12 cellular contexts compared by ENCODE assay signal in genomic region chr18:21669736-21670135, GRCh38. TPM values are rescaled to one million over a fixed set of nuclear protein-coding genes. Genes with fewer than 3 reads are reported as not detected.
DNase-seq lines count a peak whose midpoint lies in the region; ATAC-seq, FAIRE-seq and TF ChIP-seq lines count a peak whose summit lies in the region.
"Had no signal": no experiment of that assay in that cellular context is flagged by ENCODE, and none has a peak within 500 bp of the region (broad histone marks: within the 10 kb centered on the region; RNA-seq: fewer than 3 reads in every experiment).

No MANE protein-coding gene starts in this region.

- H3K4me2 ChIP-seq in HepG2 (ENCODE audit: low read depth, low read length): no peak overlapping the region

- H3K4me3 ChIP-seq in HepG2 (replicated peaks in 1 of 3; ENCODE audit: insufficient read depth in 1 of 3, low read depth in 2 of 3, low read length in 3 of 3) (no peak overlapping the region), right lobe of liver (no peak overlapping the region)
- H3K4me3 ChIP-seq: coronary artery, gastrocnemius medialis, upper lobe of right lung had no signal

- H3K9me3 ChIP-seq in HepG2 (ENCODE audit: low read length): no peaks in the 10 kb centered on the region
- H3K9me3 ChIP-seq in right lobe of liver: no peaks in the 10 kb centered on the region
- H3K9me3 ChIP-seq: gastrocnemius medialis, upper lobe of right lung had no signal

- ATAC-seq in HepG2 (no peak), right lobe of liver (no peak), HG03159 (IDR thresholded peaks at IDR 0.05; ENCODE audit: unreplicated experiment) (no peak)
- ATAC-seq in natural killer cell treated with Interleukin-12 subunit alpha and Interleukin-12 subunit beta and Interleukin-15 and Interleukin-18, amount 100 ng/mL, for 72 hours: no peak
- ATAC-seq: left cardiac atrium, upper lobe of right lung had no signal

- no peak for FAIRE-seq in HepG2 (lab: Jason Lieb, UNC)

- no peak for DNase-seq in HepG2 (ENCODE audit: low spot score)
- no peak for DNase-seq in right lobe of liver
- peak; percentile 75 for DNase-seq in RPMI7951 (ENCODE audit: low read depth)
- DNase-seq in fibroblast of peridontal ligament (ENCODE audit: extremely low read depth): peak; percentile 16
- no peak for DNase-seq in NOMO-1 (lab: John Stamatoyannopoulos, UW; ENCODE audit: unreplicated experiment in 2 of 2)
- no peak for DNase-seq in activated CD4-positive, alpha-beta T cell treated with anti-CD3 and anti-CD28 coated beads, Interleukin-2, amount 10 ng/mL, durations not matched to agents 24 days and 14 days
- no peak for DNase-seq in natural killer cell treated with Interleukin-12 subunit alpha and Interleukin-12 subunit beta and Interleukin-15 and Interleukin-18, amount 100 ng/mL, for 72 hours (ENCODE audit: low spot score)
- DNase-seq: gastrocnemius medialis, left cardiac atrium, upper lobe of right lung had no signal

- no peaks in the 10 kb centered on the region for H4K20me1 ChIP-seq in HepG2 (ENCODE audit: insufficient read depth, low read length)

- intact Hi-C loops in HepG2 (cut with micrococcal nuclease; ENCODE audit: unreplicated experiment): no loop called here
- intact Hi-C loops in right lobe of liver (cut with DNase I): no loop called here
- intact Hi-C loops in activated CD4-positive, alpha-beta T cell treated with anti-CD3 and anti-CD28 coated beads, Interleukin-2, amount 10 ng/mL, durations not matched to agents 24 days and 14 days (cut with micrococcal nuclease): no loop called here

- no peaks in the 10 kb centered on the region for H3K27me3 Mint-ChIP-seq in activated CD4-positive, alpha-beta T cell treated with anti-CD3 and anti-CD28 coated beads, Interleukin-2, amount 10 ng/mL, durations not matched to agents 24 days and 14 days
- H3K27me3 Mint-ChIP-seq in natural killer cell treated with Interleukin-12 subunit alpha and Interleukin-12 subunit beta and Interleukin-15 and Interleukin-18, amount 100 ng/mL, for 72 hours: no peaks in the 10 kb centered on the region

- H3K4me1 ChIP-seq in HepG2 (ENCODE audit: insufficient read depth, low read length) (peaks cover 2% of the 10 kb centered on the region; the same call in 1 of the 2 replicates), right lobe of liver (peaks cover 0 to 11% (median 0%) of the 10 kb centered on the region in 4 donors)
- H3K4me1 ChIP-seq: upper lobe of right lung had no signal

- no peak overlapping the region for H3K4me3 Mint-ChIP-seq in activated CD4-positive, alpha-beta T cell treated with anti-CD3 and anti-CD28 coated beads, Interleukin-2, amount 10 ng/mL, durations not matched to agents 24 days and 14 days
- no peak overlapping the region for H3K4me3 Mint-ChIP-seq in natural killer cell treated with Interleukin-12 subunit alpha and Interleukin-12 subunit beta and Interleukin-15 and Interleukin-18, amount 100 ng/mL, for 72 hours

- no peaks in the 10 kb centered on the region for H3K9me3 Mint-ChIP-seq in activated CD4-positive, alpha-beta T cell treated with anti-CD3 and anti-CD28 coated beads, Interleukin-2, amount 10 ng/mL, durations not matched to agents 24 days and 14 days
- no peaks in the 10 kb centered on the region for H3K9me3 Mint-ChIP-seq in natural killer cell treated with Interleukin-12 subunit alpha and Interleukin-12 subunit beta and Interleukin-15 and Interleukin-18, amount 100 ng/mL, for 72 hours

- no peaks in the 10 kb centered on the region for H3K79me2 ChIP-seq in HepG2 (ENCODE audit: insufficient read depth, low read length)

- no TSS peak for BruUV-seq in HepG2 (replicated peaks; lab: Mats Ljungman, UMichigan)

- no peak overlapping the region for H3K9ac ChIP-seq in HepG2 (ENCODE audit: insufficient read depth, low read depth, low read length)

- POLR2A ChIA-PET in HepG2 (lab: Yijun Ruan, JAX): interaction anchor here (0.9 to 1.6 kb wide), 3 partner anchors 17 to 71 kb away, joined by 3 to 5 read pairs (median 4); partner anchors contain the start of genes ABHD3 and MIB1

- 0 out of 5 replicates have a peak, but pooled peaks cover 0 to 3% of the 10 kb centered on the region in 2 experiments for H3K36me3 ChIP-seq in HepG2 (replicated peaks in 1 of 2; ENCODE audit: control insufficient read depth in 1 of 2, insufficient read depth in 2 of 2, low read length in 2 of 2)
- no peaks in the 10 kb centered on the region for H3K36me3 ChIP-seq in right lobe of liver
- H3K36me3 ChIP-seq: gastrocnemius medialis, upper lobe of right lung had no signal

- no peak for TF ChIP-seq RAD21 in HepG2 (CRISPR knock-in tag; IDR thresholded peaks at IDR 0.05)

- H3K27me3 ChIP-seq in HepG2 (ENCODE audit: control insufficient read depth in 1 of 2, insufficient read depth in 2 of 2, low read length in 2 of 2) (no peaks in the 10 kb centered on the region), right lobe of liver (no peaks in the 10 kb centered on the region)
- H3K27me3 ChIP-seq: gastrocnemius medialis, upper lobe of right lung had no signal

- peak overlapping the region; percentile 4 for H3K27ac ChIP-seq in HepG2 (ENCODE audit: extremely low read length, insufficient read depth, low read length)
- no peak overlapping the region for H3K27ac ChIP-seq in right lobe of liver
- H3K27ac ChIP-seq: coronary artery, upper lobe of right lung had no signal

- TF ChIP-seq CTCF in HepG2 (CRISPR knock-in tag; IDR thresholded peaks at IDR 0.05) (no peak), right lobe of liver (IDR thresholded peaks at IDR 0.05) (no peak)

- in situ Hi-C loops in HepG2 (cut with HindIII; ENCODE audit: extremely low pct_ligation_motif_present, low pct_unique_long_range_greater_than_20kb): no loop called here

- 93% methylated on average over 5 of the region's 5 CpGs for WGBS in HepG2 (ENCODE audit: low lambda C conversion rate)
- WGBS in right lobe of liver (ENCODE audit: insufficient coverage, low coverage, low lambda C conversion rate, missing lambda C conversion rate): 69% methylated on average over 2 of the region's 5 CpGs

- H3K27ac Mint-ChIP-seq in activated CD4-positive, alpha-beta T cell treated with anti-CD3 and anti-CD28 coated beads, Interleukin-2, amount 10 ng/mL, durations not matched to agents 24 days and 14 days: no peak overlapping the region
- H3K27ac Mint-ChIP-seq in natural killer cell treated with Interleukin-12 subunit alpha and Interleukin-12 subunit beta and Interleukin-15 and Interleukin-18, amount 100 ng/mL, for 72 hours: no peak overlapping the region

- peaks cover 8% of the 10 kb centered on the region for H3K36me3 Mint-ChIP-seq in activated CD4-positive, alpha-beta T cell treated with anti-CD3 and anti-CD28 coated beads, Interleukin-2, amount 10 ng/mL, durations not matched to agents 24 days and 14 days (ENCODE audit: low read depth)
- no peaks in the 10 kb centered on the region for H3K36me3 Mint-ChIP-seq in natural killer cell treated with Interleukin-12 subunit alpha and Interleukin-12 subunit beta and Interleukin-15 and Interleukin-18, amount 100 ng/mL, for 72 hours

- CTCF ChIA-PET in HepG2 (lab: Yijun Ruan, JAX; ENCODE audit: low intra/inter-chr PET ratio, low total read pairs): no interaction called here

- TF ChIP-seq EP300 in HepG2 (IDR thresholded peaks at IDR 0.05; ENCODE audit: low read depth in 2 of 2, low read length in 2 of 2) (no peak), HepG2 (CRISPR knock-in tag; IDR thresholded peaks at IDR 0.05; ENCODE audit: borderline replicate concordance) (no peak)

- no peak for TF ChIP-seq POLR2A in HepG2 (IDR thresholded peaks at IDR 0.05; ENCODE audit: insufficient read depth in 1 of 2, low read depth in 2 of 2, low read length in 2 of 2)
- no peak for TF ChIP-seq POLR2A in right lobe of liver (IDR thresholded peaks at IDR 0.05)

- H3K4me1 Mint-ChIP-seq in activated CD4-positive, alpha-beta T cell treated with anti-CD3 and anti-CD28 coated beads, Interleukin-2, amount 10 ng/mL, durations not matched to agents 24 days and 14 days: peaks cover 2% of the 10 kb centered on the region
- peaks cover 0 to 2% of the 10 kb centered on the region in 2 donors for H3K4me1 Mint-ChIP-seq in natural killer cell treated with Interleukin-12 subunit alpha and Interleukin-12 subunit beta and Interleukin-15 and Interleukin-18, amount 100 ng/mL, for 72 hours (ENCODE audit: low read depth in 2 of 2)

- no peak overlapping the region for H2AFZ ChIP-seq in HepG2 (ENCODE audit: low read length)

RNA-seq across cellular contexts. Expression of gene ABHD3, which starts 34.8 kb away (rescaled TPM):
- total RNA-seq in HepG2 (2016; rRNA removed; fragmentation: Illumina TruSeq; extraction: Trizol) (14.2 and 32.1 TPM in 2 replicates), right lobe of liver (10 to 100 TPM; 20.1 to 22.3 (median 21.4) TPM)
- 6.1 and 6.5 TPM in 2 replicates for total RNA-seq in HepG2 (2016; cell fraction: cytosol; rRNA removed; fragmentation: Illumina TruSeq; extraction: Trizol; ENCODE audit: low read depth)
- 12.7 and 32.7 TPM in 2 replicates for total RNA-seq in HepG2 (2016; cell fraction: insoluble cytoplasmic fraction; rRNA removed; fragmentation: Illumina TruSeq; extraction: Trizol)
- 6.4 and 8.1 TPM in 2 replicates for total RNA-seq in HepG2 (2016; cell fraction: membrane; rRNA removed; fragmentation: Illumina TruSeq; extraction: Trizol)
- 44.8 and 49.9 TPM in 2 replicates for total RNA-seq in HepG2 (2016; cell fraction: nucleus; rRNA removed; fragmentation: Illumina TruSeq; extraction: Trizol)
- 37.3 and 40.2 TPM in 2 replicates for polyA plus RNA-seq in HepG2 (2011; rRNA removed)
- 17.9 and 27.7 TPM in 2 replicates for polyA plus RNA-seq in HepG2 (2011; cell fraction: cytosol; rRNA removed)
- polyA plus RNA-seq in HepG2 (2011; cell fraction: nucleus; rRNA removed): 33.5 and 40.4 TPM in 2 replicates
- 28.3 and 31.8 TPM in 2 replicates for polyA plus RNA-seq in HepG2 (2012)
- 2.9 TPM in 2 replicates for polyA plus RNA-seq in HepG2 (2016; cell fraction: cytosol; fragmentation: Illumina TruSeq; extraction: Trizol; ENCODE audit: low read depth)
- 14.3 and 16.5 TPM in 2 replicates for polyA plus RNA-seq in HepG2 (2016; cell fraction: insoluble cytoplasmic fraction; fragmentation: Illumina TruSeq; extraction: Trizol; ENCODE audit: low read depth)
- 3.8 and 5.3 TPM in 2 replicates for polyA plus RNA-seq in HepG2 (2016; cell fraction: membrane; fragmentation: Illumina TruSeq; extraction: Trizol; ENCODE audit: low read depth)
- polyA plus RNA-seq in HepG2 (2016; cell fraction: nucleus; fragmentation: Illumina TruSeq; extraction: Trizol; ENCODE audit: insufficient read depth, low read depth): 75.9 and 82.4 TPM in 2 replicates
- 15.6 and 65.9 TPM in 2 replicates for polyA minus RNA-seq in HepG2 (2011; rRNA and poly(A)+ RNA removed; ENCODE audit: low replicate concordance)
- polyA minus RNA-seq in HepG2 (2011; cell fraction: cytosol; rRNA and poly(A)+ RNA removed): 12.3 and 20.1 TPM in 2 replicates
- 36.6 and 51.0 TPM in 2 replicates for polyA minus RNA-seq in HepG2 (2011; cell fraction: nucleus; rRNA and poly(A)+ RNA removed)
- total RNA-seq in RPMI7951 (2014; rRNA removed; shearing (Covaris generic)): 20.1 and 20.3 TPM in 2 replicates
- 29.3 and 31.1 TPM in 2 replicates for total RNA-seq in activated CD4-positive, alpha-beta T cell treated with anti-CD3 and anti-CD28 coated beads, Interleukin-2, amount 10 ng/mL, durations not matched to agents 24 days and 14 days
- total RNA-seq in natural killer cell treated with Interleukin-12 subunit alpha and Interleukin-12 subunit beta and Interleukin-15 and Interleukin-18, amount 100 ng/mL, for 72 hours: 10 to 100 TPM; 48.1 to 54.4 TPM

RNA-seq across cellular contexts. Expression of gene SNRPD1, which starts 57.6 kb away (rescaled TPM):
- total RNA-seq in HepG2 (2016; rRNA removed; fragmentation: Illumina TruSeq; extraction: Trizol): 275 and 478 TPM in 2 replicates
- 75.0 and 77.2 TPM in 2 replicates for total RNA-seq in HepG2 (2016; cell fraction: cytosol; rRNA removed; fragmentation: Illumina TruSeq; extraction: Trizol; ENCODE audit: low read depth)
- total RNA-seq in HepG2 (2016; cell fraction: insoluble cytoplasmic fraction; rRNA removed; fragmentation: Illumina TruSeq; extraction: Trizol): 293 and 452 TPM in 2 replicates
- 98.7 and 110 TPM in 2 replicates for total RNA-seq in HepG2 (2016; cell fraction: membrane; rRNA removed; fragmentation: Illumina TruSeq; extraction: Trizol)
- total RNA-seq in HepG2 (2016; cell fraction: nucleus; rRNA removed; fragmentation: Illumina TruSeq; extraction: Trizol): 70.8 and 90.9 TPM in 2 replicates
- 17.4 and 22.7 TPM in 2 replicates for polyA plus RNA-seq in HepG2 (2011; rRNA removed)
- polyA plus RNA-seq in HepG2 (2011; cell fraction: cytosol; rRNA removed): 24.5 and 28.2 TPM in 2 replicates
- polyA plus RNA-seq in HepG2 (2011; cell fraction: nucleus; rRNA removed): 3.1 and 5.0 TPM in 2 replicates
- 41.5 and 106 TPM in 2 replicates for polyA plus RNA-seq in HepG2 (2012)
- polyA plus RNA-seq in HepG2 (2016; cell fraction: cytosol; fragmentation: Illumina TruSeq; extraction: Trizol; ENCODE audit: low read depth): 98.5 and 112 TPM in 2 replicates
- polyA plus RNA-seq in HepG2 (2016; cell fraction: insoluble cytoplasmic fraction; fragmentation: Illumina TruSeq; extraction: Trizol; ENCODE audit: low read depth): 533 and 571 TPM in 2 replicates
- 113 and 128 TPM in 2 replicates for polyA plus RNA-seq in HepG2 (2016; cell fraction: membrane; fragmentation: Illumina TruSeq; extraction: Trizol; ENCODE audit: low read depth)
- polyA plus RNA-seq in HepG2 (2016; cell fraction: nucleus; fragmentation: Illumina TruSeq; extraction: Trizol; ENCODE audit: insufficient read depth, low read depth): 170 and 177 TPM in 2 replicates
- 6.0 and 34.0 TPM in 2 replicates for polyA minus RNA-seq in HepG2 (2011; rRNA and poly(A)+ RNA removed; ENCODE audit: low replicate concordance)
- 23.1 and 40.4 TPM in 2 replicates for polyA minus RNA-seq in HepG2 (2011; cell fraction: cytosol; rRNA and poly(A)+ RNA removed)
- 22.6 and 28.1 TPM in 2 replicates for polyA minus RNA-seq in HepG2 (2011; cell fraction: nucleus; rRNA and poly(A)+ RNA removed)
- 10 to 100 TPM in 3 of 6 experiments, 1 to 10 TPM in 3; 3.5 to 16.3 (median 9.4) TPM for total RNA-seq in right lobe of liver
- 30.2 and 30.6 TPM in 2 replicates for total RNA-seq in RPMI7951 (2014; rRNA removed; shearing (Covaris generic))
- total RNA-seq in activated CD4-positive, alpha-beta T cell treated with anti-CD3 and anti-CD28 coated beads, Interleukin-2, amount 10 ng/mL, durations not matched to agents 24 days and 14 days: 182 and 192 TPM in 2 replicates
- total RNA-seq in natural killer cell treated with Interleukin-12 subunit alpha and Interleukin-12 subunit beta and Interleukin-15 and Interleukin-18, amount 100 ng/mL, for 72 hours: 100 to 1,000 TPM in 1 of 2 donors, 10 to 100 TPM in 1; 91.2 to 158 TPM

Comparison
In these comparisons a context has a peak if more than half of its experiments do, and no peak if none do; other contexts are left out.
1. DNase-seq: peak in RPMI7951 (single experiment) and fibroblast of peridontal ligament (single experiment); none in HepG2 (single experiment), right lobe of liver (0 of 3), NOMO-1 (0 of 2), activated CD4-positive, alpha-beta T cell treated with anti-CD3 and anti-CD28 coated beads, Interleukin-2, amount 10 ng/mL, durations not matched to agents 24 days and 14 days (single experiment) and natural killer cell treated with Interleukin-12 subunit alpha and Interleukin-12 subunit beta and Interleukin-15 and Interleukin-18, amount 100 ng/mL, for 72 hours (single experiment).